16 cellular contexts compared by ENCODE assay signal in genomic region chr1:2124446-2125198, GRCh38.
DNase-seq lines count a peak whose midpoint lies in the region; ATAC-seq and TF ChIP-seq lines count a peak whose summit lies in the region.
"Had no signal": no experiment of that assay in that cellular context is flagged by ENCODE, and none has a peak within 500 bp of the region (broad histone marks: within the 10 kb centered on the region; RNA-seq: fewer than 3 reads in every experiment).

No MANE protein-coding gene starts in this region.

- H3K36me3 ChIP-seq in GM23248 (ENCODE audit: low read depth) (no peaks in the 10 kb centered on the region), adrenal gland (replicated peaks in 1 of 2) (no peaks in the 10 kb centered on the region)
- H3K36me3 ChIP-seq: colonic mucosa, SJSA1 had no signal

- H3K9me3 ChIP-seq in GM23248 (ENCODE audit: low read depth) = no peaks in the 10 kb centered on the region
- no peaks in the 10 kb centered on the region for H3K9me3 ChIP-seq in adrenal gland (replicated peaks in 1 of 3)
- H3K9me3 ChIP-seq in right cardiac atrium (ENCODE audit: control insufficient read depth, low read length) = no peaks in the 10 kb centered on the region
- H3K9me3 ChIP-seq: colonic mucosa, SJSA1 had no signal

- H3K4me3 ChIP-seq in GM23248 (no peak overlapping the region), adrenal gland (no peak overlapping the region), right cardiac atrium (ENCODE audit: low read length) (no peak overlapping the region)
- H3K4me3 ChIP-seq: colonic mucosa, SJSA1 had no signal

- no peaks in the 10 kb centered on the region for H3F3A ChIP-seq in GM23248 (ENCODE audit: insufficient read depth)

- H3K27ac ChIP-seq in GM23248 = no peak overlapping the region
- peak overlapping the region in 1 of 5 donors; percentile 38 for H3K27ac ChIP-seq in adrenal gland
- no peak overlapping the region for H3K27ac ChIP-seq in right cardiac atrium (ENCODE audit: low read length)
- H3K27ac ChIP-seq: colonic mucosa, SJSA1 had no signal

- no peak for TF ChIP-seq CTCF in adrenal gland (IDR thresholded peaks at IDR 0.05)

- H3K27me3 ChIP-seq in GM23248 (replicated peaks; ENCODE audit: insufficient read depth) (no peaks in the 10 kb centered on the region), adrenal gland (no peaks in the 10 kb centered on the region), right cardiac atrium (ENCODE audit: control insufficient read depth, insufficient read depth) (no peaks in the 10 kb centered on the region)
- H3K27me3 ChIP-seq: colonic mucosa, SJSA1 had no signal

- DNase-seq in GM23248 = peak; percentile 39
- peak in 5 of 7 donors; percentile 53 to 85 (median 72) for DNase-seq in adrenal gland
- DNase-seq in right cardiac atrium = peak; percentile 28 to 59 (median 59)
- DNase-seq in posterior cingulate gyrus = peak in 8 of 10 donors; percentile 29 to 95 (median 60)
- no peak for DNase-seq in COLO668 (lab: John Stamatoyannopoulos, UW; ENCODE audit: unreplicated experiment)
- no peak for DNase-seq in left lobe of liver (ENCODE audit: low spot score)
- DNase-seq: activated gamma-delta T cell treated with Interleukin-2 at 50 U/mL for 16 hours, colonic mucosa, MM.1S, NCI-H2029, NCI-H510A, retina had no signal

- no peaks in the 10 kb centered on the region for H4K20me1 ChIP-seq in GM23248 (ENCODE audit: insufficient read depth)

- H3K79me2 ChIP-seq in GM23248 (ENCODE audit: insufficient read depth) = no peaks in the 10 kb centered on the region

- H3K9me2 ChIP-seq in GM23248 (ENCODE audit: insufficient read depth) = no peaks in the 10 kb centered on the region

- H3K4me2 ChIP-seq in GM23248 (ENCODE audit: unreplicated experiment) = no peak overlapping the region

- TF ChIP-seq POLR2A in adrenal gland (IDR thresholded peaks at IDR 0.05) = no peak

- ATAC-seq in right cardiac atrium (no peak), left lobe of liver (no peak), GM21367 (IDR thresholded peaks at IDR 0.05; ENCODE audit: unreplicated experiment) (no peak), HG02884 (IDR thresholded peaks at IDR 0.05; ENCODE audit: unreplicated experiment) (no peak)
- ATAC-seq: naive thymus-derived CD8-positive, alpha-beta T cell had no signal

- intact Hi-C loops in adrenal gland (cut with DNase I) = no loop called here
- intact Hi-C loops in right cardiac atrium (cut with DNase I) = no loop called here
- intact Hi-C loops in posterior cingulate gyrus (cut with DNase I) = no loop called here

- H3K9ac ChIP-seq in GM23248 = no peak overlapping the region

- in situ Hi-C loops in GM23248 (cut with MboI) = no loop called here

- H3K4me1 ChIP-seq in GM23248 (ENCODE audit: insufficient read depth) = no peaks in the 10 kb centered on the region
- peaks cover 0 to 4% of the 10 kb centered on the region in 2 donors for H3K4me1 ChIP-seq in adrenal gland (replicated peaks in 1 of 2)
- no peaks in the 10 kb centered on the region for H3K4me1 ChIP-seq in right cardiac atrium (ENCODE audit: control insufficient read depth, insufficient read depth, low read length)
- H3K4me1 ChIP-seq: colonic mucosa, SJSA1 had no signal

- WGBS in GM23248 (ENCODE audit: low coverage in 1 of 2, low lambda C conversion rate in 2 of 2, missing lambda C conversion rate in 2 of 2), 2 experiments = 87 to 93% methylated on average over 30 to 31 of the region's 31 CpGs
- WGBS in adrenal gland, 4 donors = 71 to 80% (median 73%) methylated on average over 28 to 31 of the region's 31 CpGs
- 84% methylated on average over 31 of the region's 31 CpGs for WGBS in right cardiac atrium

- no peak overlapping the region for H2AFZ ChIP-seq in GM23248

Comparison
In these comparisons a context has a peak if more than half of its experiments do, and no peak if none do; other contexts are left out.
1. DNase-seq: peak in GM23248 (single experiment), adrenal gland (5 of 7), right cardiac atrium (3 of 3) and posterior cingulate gyrus (8 of 10); none in COLO668 (single experiment) and left lobe of liver (single experiment).